22 cellular contexts compared by ENCODE assay signal in genomic region chr12:10965511-10965910, GRCh38. TPM values are rescaled to one million over a fixed set of nuclear protein-coding genes. Genes with fewer than 3 reads are reported as not detected.
DNase-seq lines count a peak whose midpoint lies in the region; ATAC-seq, FAIRE-seq and TF ChIP-seq lines count a peak whose summit lies in the region.
"Had no signal": no experiment of that assay in that cellular context is flagged by ENCODE, and none has a peak within 500 bp of the region (broad histone marks: within the 10 kb centered on the region; RNA-seq: fewer than 3 reads in every experiment).

No MANE protein-coding gene starts in this region.

- H3K4me3 Mint-ChIP-seq in astrocyte (ENCODE audit: unreplicated experiment) = no peak overlapping the region
- H3K4me3 Mint-ChIP-seq in glutamatergic neuron (ENCODE audit: unreplicated experiment) = no peak overlapping the region

- 93 to 96% methylated on average over 2 of the region's 2 CpGs for WGBS in GM23248 (ENCODE audit: low coverage in 1 of 2, low lambda C conversion rate in 2 of 2, missing lambda C conversion rate in 2 of 2), 2 experiments

- H3K4me1 ChIP-seq in GM23248 (ENCODE audit: insufficient read depth) (peaks cover 20% of the 10 kb centered on the region), astrocyte (ENCODE audit: insufficient read depth, low read length) (peaks cover 9% of the 10 kb centered on the region), lower lobe of right lung (peaks cover 4% of the 10 kb centered on the region)

- H3K9me3 Mint-ChIP-seq in astrocyte (ENCODE audit: unreplicated experiment) = peaks cover 3% of the 10 kb centered on the region
- no peaks in the 10 kb centered on the region for H3K9me3 Mint-ChIP-seq in glutamatergic neuron (ENCODE audit: unreplicated experiment)

- no peak for ATAC-seq in lower lobe of right lung

- no peaks in the 10 kb centered on the region for H3K36me3 ChIP-seq in GM23248 (ENCODE audit: low read depth)
- H3K36me3 ChIP-seq in astrocyte (ENCODE audit: insufficient read depth, low read length) = no peaks in the 10 kb centered on the region
- no peaks in the 10 kb centered on the region for H3K36me3 ChIP-seq in lower lobe of right lung
- H3K36me3 ChIP-seq: MG63, SJSA1 had no signal

- H3K27ac ChIP-seq in GM23248 (no peak overlapping the region), astrocyte (ENCODE audit: low read depth, low read length) (no peak overlapping the region), lower lobe of right lung (no peak overlapping the region)
- H3K27ac ChIP-seq: PC-9, SJSA1 had no signal

- peaks cover 8% of the 10 kb centered on the region for H3K36me3 Mint-ChIP-seq in astrocyte (ENCODE audit: low read depth, unreplicated experiment)
- no peaks in the 10 kb centered on the region for H3K36me3 Mint-ChIP-seq in glutamatergic neuron (ENCODE audit: unreplicated experiment)

- H3K27me3 Mint-ChIP-seq in astrocyte (ENCODE audit: low read depth, unreplicated experiment) (no peaks in the 10 kb centered on the region), glutamatergic neuron (ENCODE audit: unreplicated experiment) (peaks cover 2% of the 10 kb centered on the region)

- TF ChIP-seq CTCF in astrocyte (IDR thresholded peaks at IDR 0.05; ENCODE audit: insufficient read depth, low read depth, low read length) = no peak
- no peak for TF ChIP-seq CTCF in glutamatergic neuron (IDR thresholded peaks at IDR 0.05; ENCODE audit: partially characterized antibody, unreplicated experiment)
- TF ChIP-seq CTCF in lower lobe of right lung (IDR thresholded peaks at IDR 0.05) = no peak

- in situ Hi-C loops in GM23248 (cut with MboI) = no loop called here

- FAIRE-seq in astrocyte (lab: Jason Lieb, UNC) = peak; percentile 72

- H3K79me2 ChIP-seq in GM23248 (ENCODE audit: insufficient read depth) (no peaks in the 10 kb centered on the region), astrocyte (ENCODE audit: insufficient read depth, low read length) (no peaks in the 10 kb centered on the region)

- intact Hi-C loops in lower lobe of right lung (cut with DNase I) = no loop called here

- H3K9me3 ChIP-seq in GM23248 (ENCODE audit: low read depth) = no peaks in the 10 kb centered on the region
- no peaks in the 10 kb centered on the region for H3K9me3 ChIP-seq in astrocyte (ENCODE audit: insufficient read depth, low read depth, low read length)
- no peaks in the 10 kb centered on the region for H3K9me3 ChIP-seq in lower lobe of right lung
- H3K9me3 ChIP-seq: MG63, SJSA1 had no signal

- no peak overlapping the region for H3K4me3 ChIP-seq in GM23248
- H3K4me3 ChIP-seq in astrocyte (ENCODE audit: insufficient read depth, low read depth, low read length) = no peak overlapping the region
- no peak overlapping the region for H3K4me3 ChIP-seq in lower lobe of right lung
- H3K4me3 ChIP-seq: MG63, PC-9, SJSA1 had no signal

- peak; percentile 25 for DNase-seq in GM23248
- no peak for DNase-seq in astrocyte (ENCODE audit: low read depth)
- DNase-seq in fibroblast of peridontal ligament (ENCODE audit: extremely low read depth) = peak; percentile 40
- no peak for DNase-seq in glutamatergic neuron
- DNase-seq in lower lobe of right lung = no peak
- no peak for DNase-seq in ureter (ENCODE audit: low spot score)
- no peak for DNase-seq in T-helper 2 cell
- DNase-seq: GOT3; HCEC 1CT; KBM-7; MG63; NCI-H2029; NCI-H446 treated with DMSO at 0.1 percent for 48 hours; NCI-H526; NCI-H82; NK-92 treated with Interleukin-12 subunit alpha and Interleukin-12 subunit beta, amount 100 ng/mL, for 24 hours; PC-9; Right ventricle myocardium superior; RPMI8226 had no signal

- H3K9ac ChIP-seq in GM23248 (no peak overlapping the region), astrocyte (ENCODE audit: low read length) (no peak overlapping the region)

- H4K20me1 ChIP-seq in GM23248 (ENCODE audit: insufficient read depth) = no peaks in the 10 kb centered on the region
- H4K20me1 ChIP-seq in astrocyte (ENCODE audit: insufficient read depth, low read length) = peaks cover 3% of the 10 kb centered on the region

- H3K4me1 Mint-ChIP-seq in astrocyte (ENCODE audit: low read depth, unreplicated experiment) (peaks cover 2% of the 10 kb centered on the region), glutamatergic neuron (ENCODE audit: low read depth, unreplicated experiment) (no peaks in the 10 kb centered on the region)

- H3K4me2 ChIP-seq in GM23248 (ENCODE audit: unreplicated experiment) (no peak overlapping the region), astrocyte (ENCODE audit: low read length) (no peak overlapping the region)
- H3K4me2 ChIP-seq: PC-9 had no signal

- no peak overlapping the region for H3K27ac Mint-ChIP-seq in astrocyte (ENCODE audit: unreplicated experiment)
- H3K27ac Mint-ChIP-seq in glutamatergic neuron (ENCODE audit: unreplicated experiment) = no peak overlapping the region

- 0 out of 2 replicates have a peak, but pooled peaks cover 10% of the 10 kb centered on the region for H3F3A ChIP-seq in GM23248 (ENCODE audit: insufficient read depth)

- no peaks in the 10 kb centered on the region for H3K27me3 ChIP-seq in GM23248 (replicated peaks; ENCODE audit: insufficient read depth)
- H3K27me3 ChIP-seq in astrocyte (ENCODE audit: insufficient read depth, low read length) = no peaks in the 10 kb centered on the region
- H3K27me3 ChIP-seq in lower lobe of right lung (ENCODE audit: low read depth) = no peaks in the 10 kb centered on the region
- H3K27me3 ChIP-seq: MG63, SJSA1 had no signal

- no peaks in the 10 kb centered on the region for H3K9me2 ChIP-seq in GM23248 (ENCODE audit: insufficient read depth)

- no peak overlapping the region for H2AFZ ChIP-seq in GM23248
- no peak overlapping the region for H2AFZ ChIP-seq in astrocyte (ENCODE audit: low read depth, low read length)
- H2AFZ ChIP-seq: PC-9 had no signal

RNA-seq across cellular contexts. Expression of gene TAS2R50, which starts 21.2 kb away (rescaled TPM):
- 0.32 TPM in 1 of 2 replicates, not detected in the other for total RNA-seq in GM23248 (2014; rRNA removed; shearing (Covaris generic))
- not detected in 2 replicates for polyA plus RNA-seq in GM23248 (2016; fragmentation: Nextera tagmentation; extraction: Ambion mirVana)
- 0.60 and 1.2 TPM in 2 replicates for total RNA-seq in astrocyte
- total RNA-seq in glutamatergic neuron (ENCODE audit: unreplicated experiment) = 1.3 TPM
- 0.50 TPM for total RNA-seq in lower lobe of right lung
- 7.2 TPM for total RNA-seq in ureter
- polyA plus RNA-seq: BJ had no signal

RNA-seq across cellular contexts. Expression of gene TAS2R14, which starts 26.4 kb away (rescaled TPM):
- total RNA-seq in GM23248 (2014; rRNA removed; shearing (Covaris generic)) = 0.76 and 1.2 TPM in 2 replicates
- 3.0 and 3.4 TPM in 2 replicates for polyA plus RNA-seq in GM23248 (2016; fragmentation: Nextera tagmentation; extraction: Ambion mirVana)
- 1.7 and 2.0 TPM in 2 replicates for total RNA-seq in astrocyte
- 3.3 TPM for total RNA-seq in glutamatergic neuron (ENCODE audit: unreplicated experiment)
- 1.2 TPM for total RNA-seq in lower lobe of right lung
- 8.0 TPM for total RNA-seq in ureter

RNA-seq across cellular contexts. Expression of gene TAS2R20, which starts 32.6 kb away (rescaled TPM):
- 1.8 and 2.5 TPM in 2 replicates for total RNA-seq in GM23248 (2014; rRNA removed; shearing (Covaris generic))
- not detected in 2 replicates for polyA plus RNA-seq in GM23248 (2016; fragmentation: Nextera tagmentation; extraction: Ambion mirVana)
- total RNA-seq in astrocyte (0.57 and 0.99 TPM in 2 replicates), glutamatergic neuron (ENCODE audit: unreplicated experiment) (3.4 TPM), lower lobe of right lung (1.3 TPM), ureter (6.1 TPM)

RNA-seq across cellular contexts. Expression of gene PRH2, which starts 36.5 kb away (rescaled TPM):
- 2.5 TPM in 1 of 2 replicates, not detected in the other for total RNA-seq in GM23248 (2014; rRNA removed; shearing (Covaris generic))
- polyA plus RNA-seq in GM23248 (2016; fragmentation: Nextera tagmentation; extraction: Ambion mirVana) = 0.53 TPM in 1 of 2 replicates, not detected in the other
- not detected in 2 replicates for total RNA-seq in astrocyte
- not detected for total RNA-seq in glutamatergic neuron (ENCODE audit: unreplicated experiment)
- total RNA-seq in lower lobe of right lung = not detected
- total RNA-seq in ureter = not detected
- total RNA-seq: A673, PC-9, Right ventricle myocardium superior, SJSA1 had no signal

RNA-seq across cellular contexts. Expression of gene TAS2R13, which starts 56.1 kb away (rescaled TPM):
- 0.13 and 0.32 TPM in 2 replicates for total RNA-seq in GM23248 (2014; rRNA removed; shearing (Covaris generic))
- not detected in 2 replicates for polyA plus RNA-seq in GM23248 (2016; fragmentation: Nextera tagmentation; extraction: Ambion mirVana)
- total RNA-seq in astrocyte (0.34 and 0.43 TPM in 2 replicates), glutamatergic neuron (ENCODE audit: unreplicated experiment) (2.0 TPM), lower lobe of right lung (0.92 TPM), ureter (7.9 TPM)
- polyA plus RNA-seq: BJ had no signal

Comparison
In these comparisons a context has a peak if more than half of its experiments do, and no peak if none do; other contexts are left out.
1. DNase-seq: peak in GM23248 (single experiment) and fibroblast of peridontal ligament (single experiment); none in astrocyte (single experiment), glutamatergic neuron (single experiment), lower lobe of right lung (single experiment), ureter (single experiment) and T-helper 2 cell (0 of 5).